1 cellular context compared by ENCODE assay signal in genomic region chr10:22087365-22087738, GRCh38.
TF ChIP-seq lines count a peak whose summit lies in the region.

No MANE protein-coding gene starts in this region.

TF ChIP-seq in HepG2, 621 proteins besides CTCF, POLR2A, EP300 and RAD21 (continued from another document):
- TF ChIP-seq ZNF296 (CRISPR knock-in tag; conservative IDR thresholded peaks at IDR 0.05), result no peak
- no peak for TF ChIP-seq MXI1 (IDR thresholded peaks at IDR 0.05; ENCODE audit: borderline replicate concordance, low read depth, low read length)
- no peak for TF ChIP-seq ZNF784 (CRISPR knock-in tag; IDR thresholded peaks at IDR 0.05; ENCODE audit: borderline replicate concordance)
- TF ChIP-seq E2F5 (CRISPR knock-in tag; conservative IDR thresholded peaks at IDR 0.05), result no peak
- no peak for TF ChIP-seq MXD3 (CRISPR knock-in tag; IDR thresholded peaks at IDR 0.05)
- no peak for TF ChIP-seq MTA1 (CRISPR knock-in tag; IDR thresholded peaks at IDR 0.05; ENCODE audit: borderline replicate concordance)
- TF ChIP-seq JUN (CRISPR knock-in tag; IDR thresholded peaks at IDR 0.05), result no peak
- TF ChIP-seq ZHX2 (IDR thresholded peaks at IDR 0.05; ENCODE audit: low read depth), result no peak
- TF ChIP-seq ZHX2 (CRISPR knock-in tag; IDR thresholded peaks at IDR 0.05; ENCODE audit: borderline replicate concordance), result no peak
- no peak for TF ChIP-seq TRIM22 (IDR thresholded peaks at IDR 0.05)
- no peak for TF ChIP-seq ARID3A (IDR thresholded peaks at IDR 0.05; ENCODE audit: low read depth, low read length)
- no peak for TF ChIP-seq NFATC3 (CRISPR knock-in tag; IDR thresholded peaks at IDR 0.05)
